1 cellular context compared by ENCODE assay signal in genomic region chr12:109052415-109053323, GRCh38.
TF ChIP-seq lines count a peak whose summit lies in the region.

USP30 (plus strand) TSS chr12:109052576; CDS start chr12:109052679, 103 bp downstream.

TF ChIP-seq in HepG2, 621 proteins besides CTCF, POLR2A, EP300 and RAD21 (continued from another document and continues in another):
- no peak for TF ChIP-seq TMF1 (CRISPR knock-in tag; IDR thresholded peaks at IDR 0.05; ENCODE audit: low read depth)
- TF ChIP-seq ZNF678 (CRISPR knock-in tag; IDR thresholded peaks at IDR 0.05): peak; percentile 57; the same call in 1 of the 2 replicates
- TF ChIP-seq HINFP (CRISPR knock-in tag; IDR thresholded peaks at IDR 0.05; ENCODE audit: low read depth): no peak
- TF ChIP-seq ZNF282 (IDR thresholded peaks at IDR 0.05; ENCODE audit: partially characterized antibody): no peak
- TF ChIP-seq ATF2 (CRISPR knock-in tag; IDR thresholded peaks at IDR 0.05): peak; percentile 81
- peak; percentile 90 for TF ChIP-seq ZNF768 (CRISPR knock-in tag; IDR thresholded peaks at IDR 0.05)
- no peak for TF ChIP-seq ZMAT5 (CRISPR knock-in tag; IDR thresholded peaks at IDR 0.05; ENCODE audit: borderline replicate concordance, low read depth)
- no peak for TF ChIP-seq ZNF180 (CRISPR knock-in tag; IDR thresholded peaks at IDR 0.05; ENCODE audit: borderline replicate concordance, low read depth)
- TF ChIP-seq ZNF556 (CRISPR knock-in tag; IDR thresholded peaks at IDR 0.05; ENCODE audit: borderline replicate concordance): peak; percentile 93; the same call in 1 of the 2 replicates
- TF ChIP-seq ZNF597 (CRISPR knock-in tag; IDR thresholded peaks at IDR 0.05): no peak
- TF ChIP-seq REST (IDR thresholded peaks at IDR 0.05; ENCODE audit: borderline replicate concordance in 1 of 2, low read depth in 1 of 2, low read length in 2 of 2): peak in 1 of 2 experiments; percentile 45; a peak in 2 of 4 replicates
- TF ChIP-seq ATF1 (CRISPR knock-in tag; IDR thresholded peaks at IDR 0.05): 0 out of 2 replicates have a peak, but pooled peaks have one; percentile 23
- no peak for TF ChIP-seq HMGA1 (CRISPR knock-in tag; conservative IDR thresholded peaks at IDR 0.05)
- peak; percentile 85 for TF ChIP-seq ZSCAN9 (CRISPR knock-in tag; IDR thresholded peaks at IDR 0.05; ENCODE audit: borderline replicate concordance)
- no peak for TF ChIP-seq CENPT (CRISPR knock-in tag; IDR thresholded peaks at IDR 0.05; ENCODE audit: low read depth)
- peak; percentile 98 for TF ChIP-seq ZNF639 (CRISPR knock-in tag; conservative IDR thresholded peaks at IDR 0.05)
- TF ChIP-seq HOXD1 (CRISPR knock-in tag; IDR thresholded peaks at IDR 0.05): peak; percentile 86; the same call in 1 of the 2 replicates
- TF ChIP-seq ELK4 (CRISPR knock-in tag; IDR thresholded peaks at IDR 0.05; ENCODE audit: borderline replicate concordance): no peak
- TF ChIP-seq CEBPB (IDR thresholded peaks at IDR 0.05; ENCODE audit: borderline replicate concordance, low read depth, low read length): no peak
- peak; percentile 88 for TF ChIP-seq ZBTB7B (CRISPR knock-in tag; IDR thresholded peaks at IDR 0.05)
- peak; percentile 90 for TF ChIP-seq CCAR2 (optimal IDR thresholded peaks at IDR 0.05; ENCODE audit: low read depth, low read length)
- TF ChIP-seq ZNF318 (CRISPR knock-in tag; IDR thresholded peaks at IDR 0.05): 0 out of 2 replicates have a peak, but pooled peaks have one; percentile 47
- TF ChIP-seq BCLAF1 (IDR thresholded peaks at IDR 0.05): no peak
- TF ChIP-seq CAMTA2 (CRISPR knock-in tag; IDR thresholded peaks at IDR 0.05; ENCODE audit: borderline replicate concordance): peak; percentile 54; the same call in 1 of the 2 replicates
- no peak for TF ChIP-seq NCOA5 (CRISPR knock-in tag; IDR thresholded peaks at IDR 0.05)
- TF ChIP-seq EEA1 (CRISPR knock-in tag; IDR thresholded peaks at IDR 0.05; ENCODE audit: borderline replicate concordance): peak; percentile 46; the same call in 1 of the 2 replicates
- TF ChIP-seq SP5 (CRISPR knock-in tag; IDR thresholded peaks at IDR 0.05; ENCODE audit: borderline replicate concordance, low read depth): peak; percentile 75; the same call in 1 of the 2 replicates
- TF ChIP-seq CREM (IDR thresholded peaks at IDR 0.05): peak; percentile 49; the same call in 1 of the 2 replicates
- no peak for TF ChIP-seq CREM (CRISPR knock-in tag; IDR thresholded peaks at IDR 0.05)
- no peak for TF ChIP-seq ZNF720 (CRISPR knock-in tag; IDR thresholded peaks at IDR 0.05)
- peak; percentile 17; the same call in 1 of the 2 replicates for TF ChIP-seq CREB3 (CRISPR knock-in tag; IDR thresholded peaks at IDR 0.05)
- TF ChIP-seq ZNF570 (CRISPR knock-in tag; IDR thresholded peaks at IDR 0.05; ENCODE audit: borderline replicate concordance): no peak
- TF ChIP-seq ZNF24 (IDR thresholded peaks at IDR 0.05): peak; percentile 72
